ENCODE assay signal across 18 cellular contexts in genomic region chr13:111139452-111139851, GRCh38. TPM values are rescaled to one million over a fixed set of nuclear protein-coding genes. Genes with fewer than 3 reads are reported as not detected.
A peak's percentile ranks its signal among the peaks of the same experiment; 100 is the strongest.
DNase-seq lines count a peak whose midpoint lies in the region; ATAC-seq, FAIRE-seq and TF ChIP-seq lines count a peak whose summit lies in the region.
"Had no signal": no experiment of that assay in that cellular context is flagged by ENCODE, and none has a peak within 500 bp of the region (broad histone marks: within the 10 kb centered on the region; RNA-seq: fewer than 3 reads in every experiment).

No MANE protein-coding gene starts in this region.

- no peaks in the 10 kb centered on the region for H3K79me2 ChIP-seq in SK-N-SH (ENCODE audit: insufficient read depth)
- no peaks in the 10 kb centered on the region for H3K79me2 ChIP-seq in K562 (ENCODE audit: control insufficient read depth, insufficient read depth, low read length)

- no peak overlapping the region for H3K4ac ChIP-seq in neuronal stem cell (ENCODE audit: low read length)

- H3K27me3 ChIP-seq in SK-N-SH (ENCODE audit: insufficient read depth), result peaks cover 17% of the 10 kb centered on the region
- H3K27me3 ChIP-seq in K562 (ENCODE audit: control insufficient read depth in 2 of 2, insufficient read depth in 2 of 2, low read length in 2 of 2), result peaks cover 28 to 32% of the 10 kb centered on the region in 2 experiments
- no peaks in the 10 kb centered on the region for H3K27me3 ChIP-seq in neuronal stem cell (ENCODE audit: control insufficient read depth in 3 of 3, insufficient read depth in 3 of 3, low read depth in 1 of 3, low read length in 3 of 3)
- H3K27me3 ChIP-seq: BLaER1 treated with 17β-estradiol and CSF1 and Interleukin-3, amounts not matched to agents 10 nM and 100 nM had no signal

- H2BK15ac ChIP-seq in neuronal stem cell (ENCODE audit: low read length), result no peak overlapping the region

- no peak for TF ChIP-seq POLR2A in K562 (conservative IDR thresholded peaks at IDR 0.05)

- FAIRE-seq in K562 (lab: Jason Lieb, UNC), result no peak
- FAIRE-seq: G401.6, GM12892, GM18507 had no signal

- no peak overlapping the region for H3K4me3 ChIP-seq in SK-N-SH (ENCODE audit: low read depth in 2 of 2, low read length in 1 of 2)
- no peak overlapping the region for H3K4me3 ChIP-seq in K562
- H3K4me3 ChIP-seq in neuronal stem cell (ENCODE audit: low read length in 2 of 2), result no peak overlapping the region
- H3K4me3 ChIP-seq: BLaER1 treated with 17β-estradiol and CSF1 and Interleukin-3, amounts not matched to agents 10 nM and 100 nM; GM23248; HAP-1 had no signal

- intact Hi-C loops in K562 (cut with micrococcal nuclease), result no loop called here

- TF ChIP-seq EP300 in SK-N-SH (IDR thresholded peaks at IDR 0.05; ENCODE audit: borderline replicate concordance in 1 of 2, low read depth in 1 of 2, low read length in 1 of 2) (no peak), K562 (IDR thresholded peaks at IDR 0.05; ENCODE audit: low read length) (no peak)

- no peaks in the 10 kb centered on the region for H3F3A ChIP-seq in SK-N-SH (replicated peaks; ENCODE audit: insufficient read depth)

- H3K14ac ChIP-seq in neuronal stem cell (ENCODE audit: low read length), result no peak overlapping the region

- H2BK5ac ChIP-seq in neuronal stem cell (ENCODE audit: low read length), result no peak overlapping the region

- H3K79me1 ChIP-seq in neuronal stem cell (ENCODE audit: low read depth, low read length), result no peaks in the 10 kb centered on the region

- in situ Hi-C loops in K562 (cut with MboI) (no loop called here), G401 (cut with HindIII; ENCODE audit: low sequenced_read_pairs) (no loop called here)

- H3K4me2 ChIP-seq in SK-N-SH (no peak overlapping the region), K562 (ENCODE audit: insufficient read depth, low read length) (no peak overlapping the region), neuronal stem cell (ENCODE audit: insufficient read depth, low read length, poor library complexity, severe bottlenecking) (no peak overlapping the region)
- H3K4me2 ChIP-seq: BLaER1 treated with 17β-estradiol and CSF1 and Interleukin-3, amounts not matched to agents 10 nM and 100 nM had no signal

- 58% methylated on average over 7 of the region's 9 CpGs for WGBS in SK-N-SH (ENCODE audit: low lambda C conversion rate)
- WGBS in K562 (ENCODE audit: insufficient coverage, low coverage, missing lambda C conversion rate), result 0% methylated on average over 4 of the region's 9 CpGs
- WGBS in neuronal stem cell (ENCODE audit: extremely low coverage in 2 of 2, insufficient read length in 2 of 2, insufficient replicate concordance in 1 of 2), 2 donors, result no CpG with 5 or more reads among the region's 9 CpGs

- no peak overlapping the region for H2AFZ ChIP-seq in SK-N-SH (ENCODE audit: low read depth)
- H2AFZ ChIP-seq in K562 (ENCODE audit: low read depth, low read length), result no peak overlapping the region
- H2AFZ ChIP-seq in neuronal stem cell (ENCODE audit: low read length), result no peak overlapping the region
- H2AFZ ChIP-seq: GM23248 had no signal

- DNase-seq in SK-N-SH (peak; percentile 51), K562 (ENCODE audit: extremely low read depth in 1 of 4, low spot score in 3 of 4) (no peak), neuronal stem cell (ENCODE audit: low spot score) (no peak), GM10266 (ENCODE audit: extremely low spot score) (no peak), G401 (ENCODE audit: low spot score) (no peak), HPDE6-E6E7 (ENCODE audit: extremely low spot score) (no peak)
- DNase-seq: 8988T; CD8-positive, alpha-beta T cell; DMS 273 treated with DMSO at 0.1 percent for 48 hours; DND-41; EL; GM23248 had no signal

- H3K9ac ChIP-seq in SK-N-SH (no peak overlapping the region), K562 (ENCODE audit: insufficient read depth in 1 of 2, low read depth in 2 of 2, low read length in 2 of 2) (no peak overlapping the region), neuronal stem cell (ENCODE audit: low read depth, low read length, poor library complexity) (peak overlapping the region; percentile 21)
- H3K9ac ChIP-seq: BLaER1 treated with 17β-estradiol and CSF1 and Interleukin-3, amounts not matched to agents 10 nM and 100 nM; GM23248 had no signal

- no peak for TF ChIP-seq CTCF in SK-N-SH (IDR thresholded peaks at IDR 0.05)
- TF ChIP-seq CTCF in K562 (IDR thresholded peaks at IDR 0.05 in 2 of 3, conservative IDR thresholded peaks at IDR 0.05 in 1 of 3; ENCODE audit: insufficient read depth in 2 of 3, low read depth in 1 of 3, low read length in 3 of 3), result no peak
- TF ChIP-seq CTCF in GM10266 (IDR thresholded peaks at IDR 0.05; ENCODE audit: control insufficient read depth, insufficient read depth, low read depth, missing control alignments), result no peak

- no peak for TF ChIP-seq RAD21 in SK-N-SH (IDR thresholded peaks at IDR 0.05; ENCODE audit: low read length)
- no peak for TF ChIP-seq RAD21 in K562 (CRISPR knock-in tag; conservative IDR thresholded peaks at IDR 0.05 in 1 of 2, IDR thresholded peaks at IDR 0.05 in 1 of 2)

- BruUV-seq in K562 (replicated peaks; lab: Mats Ljungman, UMichigan), result no TSS peak

- POLR2A ChIA-PET in SK-N-SH (lab: Yijun Ruan, JAX) (interaction anchor here (1.1 kb wide), 1 partner anchor 14 kb away, joined by 3 read pairs; no protein-coding TSS in a partner anchor), K562 (lab: Yijun Ruan, JAX) (no interaction called here)

- H3K27ac ChIP-seq in SK-N-SH (ENCODE audit: low read depth in 2 of 2, low read length in 1 of 2) (peak overlapping the region in 1 of 2 experiments; percentile 43; a peak in 2 of 4 replicates), K562 (ENCODE audit: extremely low read depth, low read depth, low read length) (no peak overlapping the region), neuronal stem cell (replicated peaks; ENCODE audit: low read length) (no peak overlapping the region)
- H3K27ac ChIP-seq: BLaER1 treated with 17β-estradiol and CSF1 and Interleukin-3, amounts not matched to agents 10 nM and 100 nM; GM23248 had no signal

- ATAC-seq in SK-N-SH treated with all-trans-retinoic acid at 6 μM for 48 hours (no peak; the same call in 2 of the 3 replicates), K562 (no peak)
- ATAC-seq: CD8-positive, alpha-beta T cell had no signal

- H3K18ac ChIP-seq in neuronal stem cell (ENCODE audit: low read length), result no peak overlapping the region

- H3K23ac ChIP-seq in neuronal stem cell (ENCODE audit: low read depth, low read length, poor library complexity), result no peak overlapping the region

- CTCF ChIA-PET in SK-N-SH (lab: Yijun Ruan, JAX) (interaction anchor here (1.0 kb wide), 1 partner anchor 71 kb away, joined by 3 read pairs; no protein-coding TSS in a partner anchor), K562 (lab: Yijun Ruan, JAX; ENCODE audit: low intra/inter-chr PET ratio) (no interaction called here)

- H3K9me3 ChIP-seq in SK-N-SH (no peaks in the 10 kb centered on the region), K562 (replicated peaks; ENCODE audit: control insufficient read depth, insufficient read depth, low read depth, low read length) (no peaks in the 10 kb centered on the region), neuronal stem cell (replicated peaks in 1 of 2; ENCODE audit: control insufficient read depth in 2 of 2, insufficient read depth in 1 of 2, low read depth in 1 of 2, low read length in 2 of 2) (no peaks in the 10 kb centered on the region)
- H3K9me3 ChIP-seq: BLaER1 treated with 17β-estradiol and CSF1 and Interleukin-3, amounts not matched to agents 10 nM and 100 nM; HAP-1 had no signal

- H2BK12ac ChIP-seq in neuronal stem cell (ENCODE audit: low read length), result no peak overlapping the region

- H3K4me1 ChIP-seq in SK-N-SH (ENCODE audit: control insufficient read depth in 1 of 2, insufficient read depth in 2 of 2, low read depth in 1 of 2, low read length in 1 of 2) (peaks cover 0 to 7% of the 10 kb centered on the region in 2 experiments; a peak in 1 of 4 replicates), K562 (replicated peaks in 1 of 2; ENCODE audit: control insufficient read depth in 2 of 2, insufficient read depth in 2 of 2, low read length in 2 of 2) (no peaks in the 10 kb centered on the region), neuronal stem cell (ENCODE audit: control insufficient read depth in 2 of 2, insufficient read depth in 1 of 2, low read depth in 1 of 2, low read length in 2 of 2) (no peaks in the 10 kb centered on the region)
- H3K4me1 ChIP-seq: HAP-1 had no signal

- no peak overlapping the region for H2BK120ac ChIP-seq in neuronal stem cell (ENCODE audit: low read depth, low read length)

- H3K36me3 ChIP-seq in SK-N-SH (replicated peaks in 1 of 2; ENCODE audit: control insufficient read depth in 1 of 2, insufficient read depth in 2 of 2, low read length in 1 of 2) (no peaks in the 10 kb centered on the region), K562 (ENCODE audit: control insufficient read depth, insufficient read depth, low read length) (no peaks in the 10 kb centered on the region), neuronal stem cell (replicated peaks in 1 of 2; ENCODE audit: control insufficient read depth in 2 of 2, insufficient read depth in 2 of 2, low read length in 2 of 2) (no peaks in the 10 kb centered on the region)
- H3K36me3 ChIP-seq: BLaER1 treated with 17β-estradiol and CSF1 and Interleukin-3, amounts not matched to agents 10 nM and 100 nM; HAP-1 had no signal

- no peak overlapping the region for H2AK5ac ChIP-seq in neuronal stem cell (ENCODE audit: low read depth, low read length)

- H3K9me1 ChIP-seq in K562 (ENCODE audit: control insufficient read depth, insufficient read depth, low read length), result no peaks in the 10 kb centered on the region

- H3K9me2 ChIP-seq in SK-N-SH, result no peaks in the 10 kb centered on the region

- no peaks in the 10 kb centered on the region for H4K20me1 ChIP-seq in SK-N-SH (ENCODE audit: insufficient read depth)
- H4K20me1 ChIP-seq in K562 (replicated peaks; ENCODE audit: control insufficient read depth, insufficient read depth, low read length), result no peaks in the 10 kb centered on the region
- H4K20me1 ChIP-seq: BLaER1 treated with 17β-estradiol and CSF1 and Interleukin-3, amounts not matched to agents 10 nM and 100 nM had no signal

- no peak overlapping the region for H4K8ac ChIP-seq in neuronal stem cell (ENCODE audit: low read depth, low read length)

- H4K91ac ChIP-seq in neuronal stem cell (ENCODE audit: low read depth, low read length, poor library complexity), result no peak overlapping the region

RNA-seq across cellular contexts. Expression of gene ARHGEF7, which starts 24.3 kb away (rescaled TPM):
- polyA plus RNA-seq in SK-N-SH (2012; rRNA removed) (19.8 and 21.6 TPM in 2 replicates), K562 (2011; rRNA removed) (18.2 and 23.0 TPM in 2 replicates), K562 (2014; fragmentation: Illumina TruSeq; extraction: Trizol) (20.7 and 21.8 TPM in 2 replicates), K562 (2014; fragmentation: Nextera tagmentation; extraction: Ambion mirVana) (1 to 10 TPM; 2.1 to 2.5 TPM), K562 (2014; rRNA removed) (16.6 and 17.5 TPM in 2 replicates)
- polyA plus RNA-seq in SK-N-SH (2012; cell fraction: cytosol; rRNA removed), result 16.6 and 20.0 TPM in 2 replicates
- 83.5 and 99.5 TPM in 2 replicates for polyA plus RNA-seq in SK-N-SH (2012; cell fraction: nucleus; rRNA removed)
- 92.8 and 112 TPM in 2 replicates for total RNA-seq in K562 (2011; cell fraction: chromatin; rRNA removed; ENCODE audit: low replicate concordance)
- 40.5 and 45.3 TPM in 2 replicates for total RNA-seq in K562 (2011; cell fraction: nucleolus; rRNA removed)
- 58.2 and 65.3 TPM in 2 replicates for total RNA-seq in K562 (2011; cell fraction: nucleoplasm; rRNA removed)
- total RNA-seq in K562 (2014; rRNA removed) (16.6 and 17.2 TPM in 2 replicates), K562 (2014; rRNA removed; fragmentation: Illumina TruSeq; extraction: Trizol) (12.0 and 12.2 TPM in 2 replicates), K562 (2015; rRNA removed; fragmentation: Illumina TruSeq; extraction: Trizol) (19.0 and 20.8 TPM in 2 replicates), K562 (2021) (26.8 and 31.2 TPM in 2 replicates)
- 7.8 and 12.7 TPM in 2 replicates for polyA plus RNA-seq in K562 (2011; cell fraction: cytosol; rRNA removed)
- 129 and 143 TPM in 2 replicates for polyA plus RNA-seq in K562 (2011; cell fraction: nucleus; rRNA removed)
- 19.3 and 20.6 TPM in 2 replicates for polyA plus RNA-seq in K562 (2012)
- 24.3 and 26.2 TPM in 2 replicates for polyA minus RNA-seq in K562 (2011; rRNA and poly(A)+ RNA removed)
- 8.5 and 13.3 TPM in 2 replicates for polyA minus RNA-seq in K562 (2011; cell fraction: cytosol; rRNA and poly(A)+ RNA removed)
- polyA minus RNA-seq in K562 (2011; cell fraction: nucleus; rRNA and poly(A)+ RNA removed), result 60.0 and 84.2 TPM in 2 replicates
- 43.9 TPM for polyA plus RNA-seq in neuronal stem cell (2013, experiment 1 of 2)
- polyA plus RNA-seq in neuronal stem cell (2013, experiment 2 of 2), result 44.8 TPM
- 25.4 and 29.3 TPM in 2 replicates for total RNA-seq in G401 (2014; rRNA removed; shearing (Covaris generic))

Comparison
In these comparisons a context has a peak if more than half of its experiments do, and no peak if none do; other contexts are left out.
1. Of the 27 proteins assayed by ChIP-seq in both K562 and SK-N-SH: peak only in K562: none; only in SK-N-SH: GATA2; in both: none; in neither: 26.